ENCODE assay signal across 19 cellular contexts in genomic region chr2:101732773-101733256, GRCh38. TPM values are rescaled to one million over a fixed set of nuclear protein-coding genes. Genes with fewer than 3 reads are reported as not detected.
A peak's percentile ranks its signal among the peaks of the same experiment; 100 is the strongest.
DNase-seq lines count a peak whose midpoint lies in the region; ATAC-seq and TF ChIP-seq lines count a peak whose summit lies in the region.
"Had no signal": no experiment of that assay in that cellular context is flagged by ENCODE, and none has a peak within 500 bp of the region (broad histone marks: within the 10 kb centered on the region; RNA-seq: fewer than 3 reads in every experiment).

No MANE protein-coding gene starts in this region.

- no peaks in the 10 kb centered on the region for H3K27me3 ChIP-seq in layer of hippocampus (ENCODE audit: control insufficient read depth, insufficient read depth, low read length)

- peak overlapping the region in 1 of 2 donors; percentile 71 for H3K27ac Mint-ChIP-seq in natural killer cell treated with Interleukin-12 subunit alpha and Interleukin-12 subunit beta and Interleukin-15 and Interleukin-18, amount 100 ng/mL, for 72 hours
- peak overlapping the region in 1 of 2 donors; percentile 2 for H3K27ac Mint-ChIP-seq in natural killer cell
- peak overlapping the region; percentile 49 for H3K27ac Mint-ChIP-seq in T-helper 17 cell
- no peak overlapping the region for H3K27ac Mint-ChIP-seq in type B pancreatic cell

- H3K4me1 Mint-ChIP-seq in natural killer cell treated with Interleukin-12 subunit alpha and Interleukin-12 subunit beta and Interleukin-15 and Interleukin-18, amount 100 ng/mL, for 72 hours (ENCODE audit: low read depth in 2 of 2), result peaks cover 59 to 74% of the 10 kb centered on the region in 2 donors
- H3K4me1 Mint-ChIP-seq in natural killer cell, result peaks cover 64 to 66% of the 10 kb centered on the region in 2 donors
- peaks cover 59% of the 10 kb centered on the region for H3K4me1 Mint-ChIP-seq in T-helper 17 cell
- H3K4me1 Mint-ChIP-seq in type B pancreatic cell (ENCODE audit: unreplicated experiment), result peaks cover 57% of the 10 kb centered on the region

- no peaks in the 10 kb centered on the region for H3K9me3 ChIP-seq in T-helper 17 cell (ENCODE audit: control insufficient read depth, low read length, poor library complexity, severe bottlenecking)
- H3K9me3 ChIP-seq: thoracic aorta had no signal

- no peak for ATAC-seq in natural killer cell treated with Interleukin-12 subunit alpha and Interleukin-12 subunit beta and Interleukin-15 and Interleukin-18, amount 100 ng/mL, for 72 hours
- ATAC-seq in natural killer cell (no peak), T-helper 17 cell (no peak), HG02970 (IDR thresholded peaks at IDR 0.05; ENCODE audit: low FRiP score, unreplicated experiment) (no peak)

- no peaks in the 10 kb centered on the region for H3K9me3 Mint-ChIP-seq in natural killer cell treated with Interleukin-12 subunit alpha and Interleukin-12 subunit beta and Interleukin-15 and Interleukin-18, amount 100 ng/mL, for 72 hours
- H3K9me3 Mint-ChIP-seq in natural killer cell (no peaks in the 10 kb centered on the region), type B pancreatic cell (peaks cover 3% of the 10 kb centered on the region)
- H3K9me3 Mint-ChIP-seq: activated B cell treated with CpG ODN at 0.5 μM for 24 hours had no signal

- no peak for DNase-seq in natural killer cell treated with Interleukin-12 subunit alpha and Interleukin-12 subunit beta and Interleukin-15 and Interleukin-18, amount 100 ng/mL, for 72 hours (ENCODE audit: low spot score)
- no peak for DNase-seq in natural killer cell
- no peak for DNase-seq in T-helper 17 cell
- no peak for DNase-seq in type B pancreatic cell (ENCODE audit: extremely low spot score, unreplicated experiment)
- DNase-seq in NCI-H524 (lab: John Stamatoyannopoulos, UW), result no peak
- no peak for DNase-seq in iPS-NIHi11 (ENCODE audit: low spot score)
- DNase-seq: activated B cell treated with CpG ODN at 0.5 μM for 24 hours; AML-193; central memory CD4-positive, alpha-beta T cell; effector memory CD4-positive, alpha-beta T cell; hippocampal formation; NCI-H187 treated with DMSO at 0.1 percent for 48 hours; SHP77 treated with DMSO at 0.1 percent for 48 hours; small intestine; stimulated activated CD4-positive, alpha-beta T cell treated with anti-CD3 and anti-CD28 coated beads, Interleukin-4, amount 100 ng/mL, for 24 hours; T-helper 2 cell had no signal

- peak overlapping the region; percentile 58 for H3K27ac ChIP-seq in layer of hippocampus (ENCODE audit: low read depth, low read length)
- H3K27ac ChIP-seq: thoracic aorta had no signal

- H3K4me3 Mint-ChIP-seq in natural killer cell treated with Interleukin-12 subunit alpha and Interleukin-12 subunit beta and Interleukin-15 and Interleukin-18, amount 100 ng/mL, for 72 hours, result peak overlapping the region; percentile 33
- no peak overlapping the region for H3K4me3 Mint-ChIP-seq in natural killer cell
- no peak overlapping the region for H3K4me3 Mint-ChIP-seq in T-helper 17 cell
- H3K4me3 Mint-ChIP-seq in type B pancreatic cell, result peak overlapping the region; percentile 26
- H3K4me3 Mint-ChIP-seq: activated B cell treated with CpG ODN at 0.5 μM for 24 hours had no signal

- no peak for TF ChIP-seq CTCF in natural killer cell (IDR thresholded peaks at IDR 0.05)
- TF ChIP-seq CTCF in type B pancreatic cell (conservative IDR thresholded peaks at IDR 0.05), result no peak

- H3K27me3 Mint-ChIP-seq in natural killer cell treated with Interleukin-12 subunit alpha and Interleukin-12 subunit beta and Interleukin-15 and Interleukin-18, amount 100 ng/mL, for 72 hours, result no peaks in the 10 kb centered on the region
- H3K27me3 Mint-ChIP-seq in natural killer cell (ENCODE audit: low read depth in 2 of 2), result no peaks in the 10 kb centered on the region
- no peaks in the 10 kb centered on the region for H3K27me3 Mint-ChIP-seq in T-helper 17 cell
- H3K27me3 Mint-ChIP-seq in type B pancreatic cell, result no peaks in the 10 kb centered on the region
- H3K27me3 Mint-ChIP-seq: activated B cell treated with CpG ODN at 0.5 μM for 24 hours had no signal

- H3K36me3 Mint-ChIP-seq in natural killer cell treated with Interleukin-12 subunit alpha and Interleukin-12 subunit beta and Interleukin-15 and Interleukin-18, amount 100 ng/mL, for 72 hours, result no peaks in the 10 kb centered on the region
- H3K36me3 Mint-ChIP-seq in natural killer cell (no peaks in the 10 kb centered on the region), T-helper 17 cell (ENCODE audit: low read depth) (no peaks in the 10 kb centered on the region), type B pancreatic cell (peaks cover 7% of the 10 kb centered on the region)

- intact Hi-C loops in natural killer cell (cut with micrococcal nuclease), result no loop called here

RNA-seq across cellular contexts. Expression of gene MAP4K4, which starts 35.3 kb away (rescaled TPM):
- 10 to 100 TPM; 69.1 to 71.5 TPM for total RNA-seq in natural killer cell treated with Interleukin-12 subunit alpha and Interleukin-12 subunit beta and Interleukin-15 and Interleukin-18, amount 100 ng/mL, for 72 hours
- total RNA-seq in natural killer cell, result 10 to 100 TPM; 60.2 to 80.3 (median 66.5) TPM
- total RNA-seq in T-helper 17 cell, result 100 to 1,000 TPM in 1 of 2 donors, 10 to 100 TPM in 1; 98.1 to 102 TPM
- total RNA-seq in type B pancreatic cell (ENCODE audit: low replicate concordance), result 82.0 and 166 TPM in 2 replicates

Comparison
In these comparisons a context has a peak if more than half of its experiments do, and no peak if none do; other contexts are left out.
1. H3K4me3 Mint-ChIP-seq: peak in natural killer cell treated with Interleukin-12 subunit alpha and Interleukin-12 subunit beta and Interleukin-15 and Interleukin-18, amount 100 ng/mL, for 72 hours (single experiment) and type B pancreatic cell (single experiment); none in natural killer cell (single experiment) and T-helper 17 cell (single experiment).